ENCODE assay signal across 16 cellular contexts in the genomic region with DNA sequence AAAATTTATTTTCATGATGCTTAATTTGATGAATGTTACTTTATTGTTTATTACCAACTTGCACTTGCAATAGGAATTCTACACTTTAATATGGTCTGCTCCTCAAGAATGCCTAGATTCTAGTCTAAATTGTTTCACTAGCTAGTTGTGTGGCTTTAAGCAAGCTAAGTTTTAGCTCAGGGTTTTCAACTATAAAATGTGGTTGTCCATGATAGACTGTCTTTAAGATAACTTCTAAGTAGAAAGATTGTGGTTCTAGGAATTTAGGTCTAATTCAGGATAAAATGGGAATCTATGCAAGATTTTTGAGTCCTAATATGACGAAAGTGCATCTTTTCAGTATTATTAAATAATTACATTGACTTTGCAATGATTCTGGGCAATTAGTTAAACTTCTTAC.
"Had no signal": no experiment of that assay in that cellular context is flagged by ENCODE, and none has a peak within 500 bp of the region (broad histone marks: within the 10 kb centered on the region; RNA-seq: fewer than 3 reads in every experiment).

No MANE protein-coding gene starts in this region.

- DNase-seq: KBM-7, MV-4-11, NCI-H1436, NCI-H187, NCI-H2029, NCI-H2081 treated with DMSO at 0.1 percent for 48 hours, NCI-H2171, NCI-H226, NCI-H446, NCI-H510A, NCI-H524 treated with DMSO at 0.1 percent for 48 hours, NCI-H69, NCI-H774, SHP77 had no signal

- ATAC-seq: Panc1 had no signal

- H3K27ac ChIP-seq: RWPE1 had no signal
